In the genomic region with DNA sequence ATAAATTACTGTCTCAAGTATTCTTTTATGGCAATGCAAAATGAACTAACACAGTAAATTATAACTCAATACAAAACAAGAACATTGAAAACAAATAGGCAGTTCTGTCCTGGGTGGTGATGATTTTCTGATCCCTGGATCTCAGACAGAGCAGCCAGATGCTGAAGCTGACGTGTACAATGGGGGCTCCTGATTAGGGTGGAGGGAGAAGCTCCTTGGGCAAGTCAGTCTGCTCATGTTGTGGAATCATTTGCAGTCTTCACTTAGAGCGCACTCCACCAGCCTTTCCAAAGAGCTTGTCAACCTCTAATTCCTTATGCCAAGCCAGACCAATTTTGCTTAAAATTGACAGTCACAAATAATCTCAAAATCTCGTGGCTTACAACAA, we compare ENCODE assay signal across 20 cellular contexts. TPM values are rescaled to one million over a fixed set of nuclear protein-coding genes. Genes with fewer than 3 reads are reported as not detected.
"Had no signal": no experiment of that assay in that cellular context is flagged by ENCODE, and none has a peak within 500 bp of the region (broad histone marks: within the 10 kb centered on the region; RNA-seq: fewer than 3 reads in every experiment).

No MANE protein-coding gene starts in this region.

- DNase-seq: activated CD4-positive, alpha-beta memory T cell treated with anti-CD3 and anti-CD28 coated beads for 36 hours; activated CD4-positive, alpha-beta T cell treated with anti-CD3 and anti-CD28 coated beads for 36 hours; activated gamma-delta T cell; activated naive CD8-positive, alpha-beta T cell treated with anti-CD3 and anti-CD28 coated beads, Interleukin-2, amount 10 ng/mL, durations not matched to agents 7 days and 5 days; activated T-cell treated with anti-CD3 and anti-CD28 coated beads, Interleukin-2, amount 50 U/mL, for 72 hours; cerebellar nuclear complex; effector CD8-positive, alpha-beta T cell; glutamatergic neuron; left ventricle myocardium superior; spleen had no signal

- H3K27me3 Mint-ChIP-seq: activated CD4-positive, alpha-beta memory T cell treated with anti-CD3 and anti-CD28 coated beads for 36 hours; activated CD4-positive, alpha-beta T cell treated with anti-CD3 and anti-CD28 coated beads for 36 hours; activated naive CD8-positive, alpha-beta T cell treated with anti-CD3 and anti-CD28 coated beads, Interleukin-2, amount 10 ng/mL, durations not matched to agents 7 days and 5 days had no signal

- H3K27ac ChIP-seq: foreskin keratinocyte, ovary, sigmoid colon, spleen, stomach, thoracic aorta had no signal

- H3K4me3 ChIP-seq: ovary, sigmoid colon, spleen, stomach, thoracic aorta had no signal

- H3K36me3 ChIP-seq: ovary, sigmoid colon, stomach, thoracic aorta had no signal

- H3K4me1 ChIP-seq: sigmoid colon had no signal

- H3K27ac Mint-ChIP-seq: activated CD4-positive, alpha-beta memory T cell treated with anti-CD3 and anti-CD28 coated beads for 36 hours; activated CD4-positive, alpha-beta T cell treated with anti-CD3 and anti-CD28 coated beads for 36 hours; activated naive CD8-positive, alpha-beta T cell treated with anti-CD3 and anti-CD28 coated beads, Interleukin-2, amount 10 ng/mL, durations not matched to agents 7 days and 5 days; activated T-cell treated with anti-CD3 and anti-CD28 coated beads, Interleukin-2, amount 50 U/mL, for 72 hours; T-helper 1 cell treated with Interleukin-12 subunit alpha and Interleukin-12 subunit beta and Interleukin-4 antibody, amounts not matched to agents 30 μg/mL and 1 μg/mL, for 36 hours had no signal

- H3K9me3 ChIP-seq: ovary, sigmoid colon, thoracic aorta had no signal

- H3K27me3 ChIP-seq: foreskin keratinocyte, ovary, sigmoid colon, spleen, stomach had no signal

- H3K4me3 Mint-ChIP-seq: activated CD4-positive, alpha-beta memory T cell treated with anti-CD3 and anti-CD28 coated beads for 36 hours; activated CD4-positive, alpha-beta T cell treated with anti-CD3 and anti-CD28 coated beads for 36 hours; activated naive CD8-positive, alpha-beta T cell treated with anti-CD3 and anti-CD28 coated beads, Interleukin-2, amount 10 ng/mL, durations not matched to agents 7 days and 5 days; activated T-cell treated with anti-CD3 and anti-CD28 coated beads, Interleukin-2, amount 50 U/mL, for 72 hours; neural crest cell; T-helper 1 cell treated with Interleukin-12 subunit alpha and Interleukin-12 subunit beta and Interleukin-4 antibody, amounts not matched to agents 30 μg/mL and 1 μg/mL, for 36 hours had no signal

RNA-seq across cellular contexts. Expression of gene FXYD7, which starts 33.1 kb away (rescaled TPM):
- total RNA-seq: left ventricle myocardium superior, pulmonary artery endothelial cell, thoracic aorta had no signal

RNA-seq across cellular contexts. Expression of gene FXYD1, which starts 37.6 kb away (rescaled TPM):
- total RNA-seq: activated naive CD8-positive, alpha-beta T cell treated with anti-CD3 and anti-CD28 coated beads, Interleukin-2, amount 10 ng/mL, durations not matched to agents 7 days and 5 days had no signal

RNA-seq across cellular contexts. Expression of gene LGI4, which starts 41.3 kb away (rescaled TPM):
- total RNA-seq: foreskin keratinocyte, pulmonary artery endothelial cell had no signal

RNA-seq across cellular contexts. Expression of gene FAM187B, which starts 52.4 kb away (rescaled TPM):
- total RNA-seq: activated CD4-positive, alpha-beta T cell treated with anti-CD3 and anti-CD28 coated beads for 36 hours; activated naive CD8-positive, alpha-beta T cell treated with anti-CD3 and anti-CD28 coated beads, Interleukin-2, amount 10 ng/mL, durations not matched to agents 7 days and 5 days; activated T-cell treated with anti-CD3 and anti-CD28 coated beads, Interleukin-2, amount 50 U/mL, for 72 hours; aorta; foreskin keratinocyte; left ventricle myocardium superior; neural crest cell; ovary; pulmonary artery endothelial cell; sigmoid colon; stomach; thoracic aorta; ureter had no signal
- polyA plus RNA-seq: aorta, foreskin keratinocyte, sigmoid colon had no signal
